In genomic region chr15:75639709-75640482, GRCh38 we compare ENCODE assay signal across 8 cellular contexts. TPM values are rescaled to one million over a fixed set of nuclear protein-coding genes. Genes with fewer than 3 reads are reported as not detected.
A peak's percentile ranks its signal among the peaks of the same experiment; 100 is the strongest.
DNase-seq lines count a peak whose midpoint lies in the region; TF ChIP-seq lines count a peak whose summit lies in the region.

IMP3 (minus strand) TSS chr15:75640224; CDS start chr15:75640168, 56 bp downstream.

- H3K4me3 ChIP-seq in effector memory CD4-positive, alpha-beta T cell (ENCODE audit: insufficient read depth, low read depth, low read length, poor library complexity, severe bottlenecking): peak within 1 kb of the TSS; percentile 74

- H3K36me3 ChIP-seq in effector memory CD4-positive, alpha-beta T cell (ENCODE audit: control insufficient read depth, insufficient read depth, low read length): no peaks in the 10 kb centered on the region

- H3K27me3 ChIP-seq in effector memory CD4-positive, alpha-beta T cell (replicated peaks; ENCODE audit: control insufficient read depth, insufficient read depth, low read length, poor library complexity, severe bottlenecking): no peaks in the 10 kb centered on the region

- H3K4me1 ChIP-seq in effector memory CD4-positive, alpha-beta T cell (ENCODE audit: control insufficient read depth, insufficient read depth, low read length, poor library complexity, severe bottlenecking): peaks cover 34% of the 10 kb centered on the region

- DNase-seq in CMK (ENCODE audit: low read depth) (peak; percentile 96), GM20000 (ENCODE audit: low spot score) (peak; percentile 98), HT-29 (ENCODE audit: low spot score) (peak; percentile 99), NOMO-1 (lab: John Stamatoyannopoulos, UW; ENCODE audit: unreplicated experiment in 2 of 2) (peak; percentile 97 to 98), medulla oblongata (ENCODE audit: extremely low spot score) (peak; percentile 99)
- DNase-seq in effector memory CD4-positive, alpha-beta T cell: peak; percentile 85 to 91 (median 90)
- DNase-seq in stimulated activated CD8-positive, alpha-beta memory T cell treated with anti-CD3 and anti-CD28 coated beads, Interleukin-12 subunit alpha, Interleukin-12 subunit beta, amount 100 ng/mL, for 1 hour (ENCODE audit: low read depth): peak; percentile 86

- CTCF ChIA-PET in activated CD8-positive, alpha-beta memory T cell treated with anti-CD3 and anti-CD28 coated beads for 36 hours (lab: Charles Lee): interaction anchor here (0.8 to 5.5 kb wide), 9 partner anchors 12 to 272 kb away, joined by 3 to 25 read pairs (median 6); partner anchors contain the start of genes MAN2C1, SNUPN and UBE2Q2

- H3K27ac ChIP-seq in effector memory CD4-positive, alpha-beta T cell (ENCODE audit: insufficient read depth, low read length, poor library complexity, severe bottlenecking): peak within 1 kb of the TSS; percentile 80

- no peak for TF ChIP-seq CTCF in GM20000 (IDR thresholded peaks at IDR 0.05; ENCODE audit: extremely low read depth, missing control alignments)

- POLR2A ChIA-PET in activated CD8-positive, alpha-beta memory T cell treated with anti-CD3 and anti-CD28 coated beads for 36 hours (lab: Charles Lee): interaction anchor here (0.7 to 4.3 kb wide), 10 partner anchors 11 to 1024 kb away, joined by 3 to 73 read pairs (median 6); partner anchors contain the start of genes MAN2C1, PTPN9, SIN3A and SNUPN

- no peaks in the 10 kb centered on the region for H3K9me3 ChIP-seq in effector memory CD4-positive, alpha-beta T cell (ENCODE audit: control insufficient read depth, low read length)

RNA-seq across cellular contexts. Expression of gene IMP3, which starts in this region (rescaled TPM):
- 186 and 250 TPM in 2 replicates for total RNA-seq in HT-29 (2014; rRNA removed; shearing (Covaris generic))
- 100 to 1,000 TPM; 127 to 132 TPM for total RNA-seq in activated CD8-positive, alpha-beta memory T cell treated with anti-CD3 and anti-CD28 coated beads for 36 hours

Comparison
In these comparisons a context has a peak if more than half of its experiments do, and no peak if none do; other contexts are left out.
1. Peak in every context shown above with its lines: DNase-seq, H3K4me3 ChIP-seq and H3K27ac ChIP-seq.